ENCODE assay signal across 21 cellular contexts in the genomic region with DNA sequence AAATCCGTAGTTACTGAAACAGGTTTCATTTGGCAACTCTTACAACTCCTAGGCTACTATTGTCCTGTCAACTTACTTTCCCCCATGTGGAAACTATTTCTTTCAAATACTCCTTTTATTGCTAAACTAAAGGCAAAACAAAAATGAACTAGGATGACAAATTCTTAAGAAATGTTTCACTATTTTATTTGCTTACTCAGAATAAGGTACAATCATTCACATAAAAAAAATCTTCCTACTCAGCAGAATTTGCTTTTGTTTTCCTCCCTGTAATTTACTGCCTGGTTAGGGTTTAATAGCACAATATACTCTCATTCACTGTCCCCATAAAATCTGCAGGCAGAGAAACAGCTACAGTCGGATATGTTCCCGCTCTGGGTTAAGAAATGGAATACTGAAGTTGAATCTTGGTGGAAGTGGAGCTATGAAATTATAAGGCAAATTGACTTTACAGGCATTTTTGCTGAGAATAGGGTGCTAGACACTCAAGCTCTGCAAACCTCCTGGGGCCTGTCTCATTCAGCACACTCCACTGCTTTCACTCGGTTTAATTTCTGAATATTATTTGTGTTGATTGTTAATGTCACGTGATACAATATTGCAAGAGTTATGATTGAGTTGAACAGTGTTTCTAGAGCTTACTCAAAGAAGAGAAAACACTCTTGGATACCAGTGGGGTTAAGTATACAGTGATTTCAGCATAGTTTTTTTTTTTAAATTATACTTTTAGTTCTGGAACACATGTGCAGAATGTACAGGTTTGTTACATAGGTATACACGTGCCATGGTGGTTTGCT. TPM values are rescaled to one million over a fixed set of nuclear protein-coding genes. Genes with fewer than 3 reads are reported as not detected.
A peak's percentile ranks its signal among the peaks of the same experiment; 100 is the strongest.
DNase-seq lines count a peak whose midpoint lies in the region; ATAC-seq, FAIRE-seq and TF ChIP-seq lines count a peak whose summit lies in the region.
"Had no signal": no experiment of that assay in that cellular context is flagged by ENCODE, and none has a peak within 500 bp of the region (broad histone marks: within the 10 kb centered on the region; RNA-seq: fewer than 3 reads in every experiment).

No MANE protein-coding gene starts in this region.

- TF ChIP-seq RAD21 in IMR-90 (IDR thresholded peaks at IDR 0.05; ENCODE audit: low read length): no peak
- no peak for TF ChIP-seq RAD21 in K562 (CRISPR knock-in tag; conservative IDR thresholded peaks at IDR 0.05 in 1 of 2, IDR thresholded peaks at IDR 0.05 in 1 of 2)

- POLR2A ChIA-PET in BJ (lab: Charles Lee): no interaction called here
- POLR2A ChIA-PET in IMR-90 (lab: Charles Lee; ENCODE audit: unreplicated experiment): no interaction called here
- POLR2A ChIA-PET in K562 (lab: Yijun Ruan, JAX): no interaction called here

- no peak overlapping the region for H3K4me3 ChIP-seq in BJ (ENCODE audit: low read depth, low read length)
- H3K4me3 ChIP-seq in IMR-90 (ENCODE audit: insufficient read depth, low read depth, low read length): no peak overlapping the region
- no peak overlapping the region for H3K4me3 ChIP-seq in K562
- H3K4me3 ChIP-seq in upper lobe of left lung: no peak overlapping the region

- H3K23ac ChIP-seq in IMR-90 (ENCODE audit: low read depth, low read length): no peak overlapping the region

- no peak overlapping the region for H2BK15ac ChIP-seq in IMR-90 (ENCODE audit: low read depth, low read length)

- H3K27ac Mint-ChIP-seq in type B pancreatic cell: no peak overlapping the region
- no peak overlapping the region for H3K27ac Mint-ChIP-seq in stimulated activated effector memory CD8-positive, alpha-beta T cell treated with anti-CD3 and anti-CD28 coated beads, Interleukin-12 subunit alpha, Interleukin-12 subunit beta, amount 100 ng/mL, for 72 hours

- CTCF ChIA-PET in BJ (lab: Yijun Ruan, JAX) (interaction anchor here (1.2 kb wide), 1 partner anchor 155 kb away, joined by 6 read pairs; no protein-coding TSS in a partner anchor), IMR-90 (lab: Yijun Ruan, JAX) (interaction anchor here (0.6 kb wide), 1 partner anchor 1915 kb away, joined by 5 read pairs; no protein-coding TSS in a partner anchor), K562 (lab: Yijun Ruan, JAX; ENCODE audit: low intra/inter-chr PET ratio) (no interaction called here)

- no peaks in the 10 kb centered on the region for H3K36me3 Mint-ChIP-seq in type B pancreatic cell
- H3K36me3 Mint-ChIP-seq in stimulated activated effector memory CD8-positive, alpha-beta T cell treated with anti-CD3 and anti-CD28 coated beads, Interleukin-12 subunit alpha, Interleukin-12 subunit beta, amount 100 ng/mL, for 72 hours: no peaks in the 10 kb centered on the region

- no peak overlapping the region for H3K27ac ChIP-seq in IMR-90 (ENCODE audit: insufficient read depth, low read length)
- H3K27ac ChIP-seq in K562 (ENCODE audit: extremely low read depth, low read depth, low read length): no peak overlapping the region
- no peak overlapping the region for H3K27ac ChIP-seq in upper lobe of left lung
- H3K27ac ChIP-seq: C4-2B had no signal

- H3K27me3 Mint-ChIP-seq in type B pancreatic cell: peaks cover 54% of the 10 kb centered on the region

- ATAC-seq in IMR-90 (ENCODE audit: low read depth) (no peak), K562 (no peak), HG03342 (IDR thresholded peaks at IDR 0.05; ENCODE audit: unreplicated experiment) (no peak), upper lobe of left lung (ENCODE audit: low FRiP score in 2 of 2) (no peak)
- no peak for ATAC-seq in stimulated activated effector memory CD8-positive, alpha-beta T cell treated with anti-CD3 and anti-CD28 coated beads, Interleukin-12 subunit alpha, Interleukin-12 subunit beta, amount 100 ng/mL, for 72 hours
- ATAC-seq: Panc1, SK-N-SH treated with all-trans-retinoic acid at 6 μM for 48 hours had no signal

- no peak overlapping the region for H3K4ac ChIP-seq in IMR-90 (ENCODE audit: low read depth, low read length)

- no CpG with 5 or more reads among the region's 6 CpGs for WGBS in IMR-90 (ENCODE audit: extremely low coverage in 2 of 2, insufficient read length in 1 of 2), 2 experiments
- WGBS in K562 (ENCODE audit: insufficient coverage, low coverage, missing lambda C conversion rate): 4% methylated on average over 6 of the region's 6 CpGs
- 84 to 86% methylated on average over 6 of the region's 6 CpGs for WGBS in upper lobe of left lung, 2 donors

- dilution Hi-C loops in IMR-90 (cut with HindIII; ENCODE audit: low sequenced_read_pairs, unreplicated experiment): no loop called here

- H4K8ac ChIP-seq in IMR-90 (ENCODE audit: low read depth in 2 of 2, low read length in 2 of 2): no peak overlapping the region

- H3K4me1 Mint-ChIP-seq in type B pancreatic cell (ENCODE audit: unreplicated experiment): no peaks in the 10 kb centered on the region
- no peaks in the 10 kb centered on the region for H3K4me1 Mint-ChIP-seq in stimulated activated effector memory CD8-positive, alpha-beta T cell treated with anti-CD3 and anti-CD28 coated beads, Interleukin-12 subunit alpha, Interleukin-12 subunit beta, amount 100 ng/mL, for 72 hours

- H3K79me2 ChIP-seq in K562 (ENCODE audit: control insufficient read depth, insufficient read depth, low read length): no peaks in the 10 kb centered on the region

- H3K36me3 ChIP-seq in BJ (ENCODE audit: control insufficient read depth, insufficient read depth, low read length) (no peaks in the 10 kb centered on the region), IMR-90 (ENCODE audit: control insufficient read depth, insufficient read depth, low read length) (no peaks in the 10 kb centered on the region), K562 (ENCODE audit: control insufficient read depth, insufficient read depth, low read length) (no peaks in the 10 kb centered on the region), upper lobe of left lung (no peaks in the 10 kb centered on the region)

- H3K9ac ChIP-seq in IMR-90 (ENCODE audit: low read depth, low read length): no peak overlapping the region
- no peak overlapping the region for H3K9ac ChIP-seq in K562 (ENCODE audit: insufficient read depth in 1 of 2, low read depth in 2 of 2, low read length in 2 of 2)

- H2AK5ac ChIP-seq in IMR-90 (ENCODE audit: low read depth, low read length): no peak overlapping the region

- no peak overlapping the region for H2BK5ac ChIP-seq in IMR-90 (ENCODE audit: low read depth, low read length, poor library complexity, severe bottlenecking)

- no peaks in the 10 kb centered on the region for H3K9me1 ChIP-seq in IMR-90 (ENCODE audit: insufficient read depth, low read length)
- no peaks in the 10 kb centered on the region for H3K9me1 ChIP-seq in K562 (ENCODE audit: control insufficient read depth, insufficient read depth, low read length)

- no peak overlapping the region for H3K18ac ChIP-seq in IMR-90 (ENCODE audit: low read depth, low read length)

- H3K4me1 ChIP-seq in IMR-90 (ENCODE audit: control insufficient read depth, insufficient read depth, low read length): no peaks in the 10 kb centered on the region
- H3K4me1 ChIP-seq in K562 (replicated peaks in 1 of 2; ENCODE audit: control insufficient read depth in 2 of 2, insufficient read depth in 2 of 2, low read length in 2 of 2): no peaks in the 10 kb centered on the region
- no peaks in the 10 kb centered on the region for H3K4me1 ChIP-seq in upper lobe of left lung

- FAIRE-seq in K562 (lab: Jason Lieb, UNC): no peak
- FAIRE-seq: GM18507 had no signal

- BruUV-seq in IMR-90 (replicated peaks; lab: Mats Ljungman, UMichigan): no TSS peak
- no TSS peak for BruUV-seq in K562 (replicated peaks; lab: Mats Ljungman, UMichigan)

- TF ChIP-seq EP300 in K562 (IDR thresholded peaks at IDR 0.05; ENCODE audit: low read length): no peak
- no peak for TF ChIP-seq EP300 in upper lobe of left lung (IDR thresholded peaks at IDR 0.05)

- H3K79me1 ChIP-seq in IMR-90 (ENCODE audit: low read depth in 1 of 2, low read length in 2 of 2): no peaks in the 10 kb centered on the region

- TF ChIP-seq CTCF in BJ (IDR thresholded peaks at IDR 0.05; ENCODE audit: insufficient read depth, low read depth, low read length) (no peak), IMR-90 (conservative IDR thresholded peaks at IDR 0.05; ENCODE audit: low read depth, low read length) (no peak), K562 (IDR thresholded peaks at IDR 0.05 in 2 of 3, conservative IDR thresholded peaks at IDR 0.05 in 1 of 3; ENCODE audit: insufficient read depth in 2 of 3, low read depth in 1 of 3, low read length in 3 of 3) (no peak), upper lobe of left lung (IDR thresholded peaks at IDR 0.05) (no peak), type B pancreatic cell (conservative IDR thresholded peaks at IDR 0.05) (no peak)

- no peak for TF ChIP-seq POLR2A in IMR-90 (IDR thresholded peaks at IDR 0.05; ENCODE audit: low read depth, low read length)
- no peak for TF ChIP-seq POLR2A in K562 (conservative IDR thresholded peaks at IDR 0.05)
- TF ChIP-seq POLR2A in upper lobe of left lung (IDR thresholded peaks at IDR 0.05): no peak

- no peak overlapping the region for H2BK20ac ChIP-seq in IMR-90 (ENCODE audit: low read depth, low read length)

- no peak overlapping the region for H2AK9ac ChIP-seq in IMR-90 (replicated peaks; ENCODE audit: low read depth, low read length, poor library complexity)

- H3K9me3 ChIP-seq in IMR-90 (ENCODE audit: control insufficient read depth, insufficient read depth, low read length) (no peaks in the 10 kb centered on the region), K562 (replicated peaks; ENCODE audit: control insufficient read depth, insufficient read depth, low read depth, low read length) (no peaks in the 10 kb centered on the region), upper lobe of left lung (peaks cover 0 to 7% (median 0%) of the 10 kb centered on the region in 4 donors)

- H3K27me3 ChIP-seq in BJ (ENCODE audit: control insufficient read depth, insufficient read depth, low read length) (no peaks in the 10 kb centered on the region), IMR-90 (ENCODE audit: control insufficient read depth, insufficient read depth, low read length) (no peaks in the 10 kb centered on the region), K562 (ENCODE audit: control insufficient read depth in 2 of 2, insufficient read depth in 2 of 2, low read length in 2 of 2) (no peaks in the 10 kb centered on the region; a peak in 1 of 5 replicates), upper lobe of left lung (no peaks in the 10 kb centered on the region)

- in situ Hi-C loops in IMR-90 (cut with MboI; ENCODE audit: low sequenced_read_pairs) (no loop called here), K562 (cut with MboI) (no loop called here)

- peaks cover 4% of the 10 kb centered on the region for H3K9me3 Mint-ChIP-seq in type B pancreatic cell
- H3K9me3 Mint-ChIP-seq in stimulated activated effector memory CD8-positive, alpha-beta T cell treated with anti-CD3 and anti-CD28 coated beads, Interleukin-12 subunit alpha, Interleukin-12 subunit beta, amount 100 ng/mL, for 72 hours: peaks cover 12% of the 10 kb centered on the region

- no peak overlapping the region for H3K4me3 Mint-ChIP-seq in type B pancreatic cell
- H3K4me3 Mint-ChIP-seq in stimulated activated effector memory CD8-positive, alpha-beta T cell treated with anti-CD3 and anti-CD28 coated beads, Interleukin-12 subunit alpha, Interleukin-12 subunit beta, amount 100 ng/mL, for 72 hours: no peak overlapping the region

- H4K20me1 ChIP-seq in IMR-90 (ENCODE audit: insufficient read depth, low read length): no peaks in the 10 kb centered on the region
- no peaks in the 10 kb centered on the region for H4K20me1 ChIP-seq in K562 (replicated peaks; ENCODE audit: control insufficient read depth, insufficient read depth, low read length)

- no peak overlapping the region for H4K91ac ChIP-seq in IMR-90 (ENCODE audit: insufficient read depth, low read depth, low read length)

- H3K4me2 ChIP-seq in IMR-90 (ENCODE audit: low read depth, low read length) (no peak overlapping the region), K562 (ENCODE audit: insufficient read depth, low read length) (no peak overlapping the region)

- intact Hi-C loops in IMR-90 (cut with micrococcal nuclease) (no loop called here), K562 (cut with micrococcal nuclease) (no loop called here)

- DNase-seq in BJ (ENCODE audit: low read depth) (peak; percentile 64), IMR-90 (no peak), K562 (ENCODE audit: extremely low read depth in 1 of 4, low spot score in 3 of 4) (no peak), renal cortical epithelial cell (ENCODE audit: low read depth) (peak; percentile 35), upper lobe of left lung (no peak), type B pancreatic cell (ENCODE audit: extremely low spot score, unreplicated experiment) (no peak)
- DNase-seq in stimulated activated effector memory CD8-positive, alpha-beta T cell treated with anti-CD3 and anti-CD28 coated beads, Interleukin-12 subunit alpha, Interleukin-12 subunit beta, amount 100 ng/mL, for 72 hours (ENCODE audit: low spot score in 2 of 2): no peak
- DNase-seq: EL, HCEC 1CT, KG1, MM.1S, NCI-H1105, NCI-H1694 treated with DMSO at 0.1 percent for 48 hours, NCI-H446 treated with DMSO at 0.1 percent for 48 hours, NCI-H774, Right ventricle myocardium superior had no signal

- no peak overlapping the region for H3K14ac ChIP-seq in IMR-90 (replicated peaks; ENCODE audit: low read depth, low read length)

- H2AFZ ChIP-seq in IMR-90 (replicated peaks; ENCODE audit: low read length, poor library complexity): no peak overlapping the region
- H2AFZ ChIP-seq in K562 (ENCODE audit: low read depth, low read length): no peak overlapping the region

- no peak overlapping the region for H4K5ac ChIP-seq in IMR-90 (ENCODE audit: low read depth, low read length)

- H2BK120ac ChIP-seq in IMR-90 (ENCODE audit: low read depth, low read length): no peak overlapping the region

- no peak overlapping the region for H3K56ac ChIP-seq in IMR-90 (ENCODE audit: extremely low read depth, insufficient read depth, low read length)

RNA-seq across cellular contexts. Expression of a gene that starts 49.9 kb away (rescaled TPM):
- 3.4 and 8.6 TPM in 2 replicates for polyA plus RNA-seq in BJ (2011; rRNA removed)
- polyA minus RNA-seq in BJ (2011; rRNA and poly(A)+ RNA removed): 9.8 and 10.0 TPM in 2 replicates
- total RNA-seq in IMR-90 (2012; rRNA removed): 9.3 and 13.1 TPM in 2 replicates
- polyA plus RNA-seq in IMR-90 (2012; rRNA removed): 3.6 and 3.7 TPM in 2 replicates
- 0.47 and 0.86 TPM in 2 replicates for polyA plus RNA-seq in IMR-90 (2012; cell fraction: cytosol; rRNA removed)
- 0.34 and 2.5 TPM in 2 replicates for polyA plus RNA-seq in IMR-90 (2012; cell fraction: nucleus; rRNA removed; ENCODE audit: low replicate concordance)
- total RNA-seq in K562 (2011; cell fraction: chromatin; rRNA removed; ENCODE audit: low replicate concordance): 7.9 and 28.0 TPM in 2 replicates
- total RNA-seq in K562 (2011; cell fraction: nucleolus; rRNA removed): 6.0 and 6.8 TPM in 2 replicates
- total RNA-seq in K562 (2011; cell fraction: nucleoplasm; rRNA removed): 18.4 and 28.8 TPM in 2 replicates
- total RNA-seq in K562 (2014; rRNA removed): 7.5 and 10.6 TPM in 2 replicates
- total RNA-seq in K562 (2014; rRNA removed; fragmentation: Illumina TruSeq; extraction: Trizol): 14.1 and 16.5 TPM in 2 replicates
- 11.7 and 14.1 TPM in 2 replicates for total RNA-seq in K562 (2015; rRNA removed; fragmentation: Illumina TruSeq; extraction: Trizol)
- total RNA-seq in K562 (2021): 12.9 and 14.0 TPM in 2 replicates
- 10.2 and 12.1 TPM in 2 replicates for polyA plus RNA-seq in K562 (2011; rRNA removed)
- polyA plus RNA-seq in K562 (2011; cell fraction: cytosol; rRNA removed): 2.0 and 3.6 TPM in 2 replicates
- 3.6 and 4.6 TPM in 2 replicates for polyA plus RNA-seq in K562 (2011; cell fraction: nucleus; rRNA removed)
- 5.1 and 9.6 TPM in 2 replicates for polyA plus RNA-seq in K562 (2012)
- polyA plus RNA-seq in K562 (2014; fragmentation: Illumina TruSeq; extraction: Trizol): 10.4 and 13.6 TPM in 2 replicates
- polyA plus RNA-seq in K562 (2014; fragmentation: Nextera tagmentation; extraction: Ambion mirVana): 1 to 10 TPM; 3.9 to 4.4 TPM
- polyA plus RNA-seq in K562 (2014; rRNA removed): 7.7 and 7.9 TPM in 2 replicates
- 24.0 and 27.5 TPM in 2 replicates for polyA minus RNA-seq in K562 (2011; rRNA and poly(A)+ RNA removed)
- polyA minus RNA-seq in K562 (2011; cell fraction: cytosol; rRNA and poly(A)+ RNA removed): 8.9 and 9.3 TPM in 2 replicates
- polyA minus RNA-seq in K562 (2011; cell fraction: nucleus; rRNA and poly(A)+ RNA removed): 18.7 and 28.2 TPM in 2 replicates
- 5.6 and 10.5 TPM in 2 replicates for total RNA-seq in renal cortical epithelial cell
- 10 to 100 TPM in 4 of 6 donors, 1 to 10 TPM in 2; 2.2 to 18.3 (median 15.4) TPM for total RNA-seq in upper lobe of left lung
- total RNA-seq in type B pancreatic cell (ENCODE audit: low replicate concordance): 14.5 and 35.8 TPM in 2 replicates

Comparison
In these comparisons a context has a peak if more than half of its experiments do, and no peak if none do; other contexts are left out.
1. DNase-seq: peak in BJ (single experiment) and renal cortical epithelial cell (single experiment); none in IMR-90 (single experiment), K562 (0 of 4), upper lobe of left lung (0 of 2), type B pancreatic cell (single experiment) and stimulated activated effector memory CD8-positive, alpha-beta T cell treated with anti-CD3 and anti-CD28 coated beads, Interleukin-12 subunit alpha, Interleukin-12 subunit beta, amount 100 ng/mL, for 72 hours (0 of 2).